28 cellular contexts compared by ENCODE assay signal in genomic region chr18:31587538-31587937, GRCh38. TPM values are rescaled to one million over a fixed set of nuclear protein-coding genes. Genes with fewer than 3 reads are reported as not detected.
"Had no signal": no experiment of that assay in that cellular context is flagged by ENCODE, and none has a peak within 500 bp of the region (broad histone marks: within the 10 kb centered on the region; RNA-seq: fewer than 3 reads in every experiment).

No MANE protein-coding gene starts in this region.

- H3K4me1 ChIP-seq: breast epithelium, gastroesophageal sphincter, upper lobe of left lung had no signal

- DNase-seq: activated B cell treated with CpG ODN at 0.5 μM for 24 hours; activated CD4-positive, alpha-beta T cell treated with anti-CD3 and anti-CD28 coated beads, Interleukin-2, amount 50 U/mL, for 1 hour; activated CD8-positive, alpha-beta T cell treated with anti-CD3 and anti-CD28 coated beads for 36 hours; activated effector memory CD4-positive, alpha-beta T cell treated with anti-CD3 and anti-CD28 coated beads, Interleukin-2, amount 50 U/mL, for 16 hours; activated naive CD4-positive, alpha-beta T cell treated with anti-CD3 and anti-CD28 coated beads, Interleukin-2, amount 10 ng/mL, durations not matched to agents 7 days and 5 days; amygdala; central memory CD4-positive, alpha-beta T cell; esophagus squamous epithelium; hippocampal formation; kidney; mucosa of descending colon; stimulated activated CD4-positive, alpha-beta T cell treated with anti-CD3 and anti-CD28 coated beads, Interleukin-4, amount 100 ng/mL, for 24 hours; T-helper 1 cell; upper lobe of left lung had no signal

- H3K9me3 ChIP-seq: breast epithelium, esophagus squamous epithelium, gastroesophageal sphincter, mucosa of descending colon, thoracic aorta, upper lobe of left lung had no signal

- H3K27me3 ChIP-seq: breast epithelium, esophagus squamous epithelium, gastroesophageal sphincter, upper lobe of left lung had no signal

- H3K4me3 ChIP-seq: breast epithelium, esophagus squamous epithelium, gastroesophageal sphincter, mucosa of descending colon, skin epidermis, thoracic aorta, upper lobe of left lung had no signal

- H3K27ac ChIP-seq: breast epithelium, epithelial cell of prostate, esophagus squamous epithelium, gastroesophageal sphincter, skin epidermis, thoracic aorta, upper lobe of left lung had no signal

- FAIRE-seq: kidney had no signal

- H3K36me3 ChIP-seq: breast epithelium, esophagus squamous epithelium, gastroesophageal sphincter, thoracic aorta, upper lobe of left lung had no signal

RNA-seq across cellular contexts. Expression of gene TTR, which starts 4.1 kb away (rescaled TPM):
- total RNA-seq: activated B cell treated with CpG ODN at 0.5 μM for 24 hours; activated CD8-positive, alpha-beta T cell treated with anti-CD3 and anti-CD28 coated beads for 36 hours; activated T-helper 1 cell treated with anti-CD3 and anti-CD28 coated beads, Interleukin-12 subunit alpha, Interleukin-12 subunit beta, Interleukin-2, Interleukin-4 antibody, amounts not matched to agents 30 ng/mL and 10 ng/mL and 1 ng/mL, durations not matched to agents 14 hours and 24 hours and 36 hours; breast epithelium; esophagus squamous epithelium; gastroesophageal sphincter; kidney; lower leg skin; myocyte; natural killer cell treated with Interleukin-12 subunit alpha and Interleukin-12 subunit beta and Interleukin-15 and Interleukin-18, amount 100 ng/mL, for 72 hours; osteoblast; posterior vena cava; renal cortical epithelial cell; sciatic nerve; subcutaneous adipose tissue; thoracic aorta had no signal
